ENCODE assay signal across 18 cellular contexts in genomic region chr6:2751871-2752270, GRCh38. TPM values are rescaled to one million over a fixed set of nuclear protein-coding genes. Genes with fewer than 3 reads are reported as not detected.
DNase-seq lines count a peak whose midpoint lies in the region; ATAC-seq, FAIRE-seq and TF ChIP-seq lines count a peak whose summit lies in the region.
"Had no signal": no experiment of that assay in that cellular context is flagged by ENCODE, and none has a peak within 500 bp of the region (broad histone marks: within the 10 kb centered on the region; RNA-seq: fewer than 3 reads in every experiment).

No MANE protein-coding gene starts in this region.

- no peak overlapping the region for H3K4me3 Mint-ChIP-seq in activated CD8-positive, alpha-beta T cell treated with anti-CD3 and anti-CD28 coated beads, Interleukin-2, amount 10 ng/mL, durations not matched to agents 7 days and 5 days
- H3K4me3 Mint-ChIP-seq: CD8-positive, alpha-beta memory T cell; T-cell had no signal

- DNase-seq in CD1c-positive myeloid dendritic cell (ENCODE audit: extremely low spot score), result peak; percentile 44
- peak; percentile 77 for DNase-seq in KBM-7
- peak; percentile 65 to 67 for DNase-seq in SJCRH30
- DNase-seq in activated CD8-positive, alpha-beta T cell treated with anti-CD3 and anti-CD28 coated beads, Interleukin-2, amount 10 ng/mL, durations not matched to agents 7 days and 5 days, result no peak
- no peak for DNase-seq in NCI-H2171 (lab: John Stamatoyannopoulos, UW)
- DNase-seq in frontal cortex (ENCODE audit: low spot score in 2 of 2), result no peak
- DNase-seq in kidney, result no peak
- DNase-seq: CD8-positive, alpha-beta memory T cell; MM.1S; NCI-H1417; NCI-H1930; NCI-H2171 treated with DMSO at 0.1 percent for 48 hours; NCI-H82; SIG-M5; T-cell had no signal

- H3K27ac Mint-ChIP-seq in activated CD8-positive, alpha-beta T cell treated with anti-CD3 and anti-CD28 coated beads, Interleukin-2, amount 10 ng/mL, durations not matched to agents 7 days and 5 days, result no peak overlapping the region
- H3K27ac Mint-ChIP-seq: T-cell had no signal

- peaks cover 48% of the 10 kb centered on the region for H3K27me3 Mint-ChIP-seq in activated CD8-positive, alpha-beta T cell treated with anti-CD3 and anti-CD28 coated beads, Interleukin-2, amount 10 ng/mL, durations not matched to agents 7 days and 5 days (ENCODE audit: low read depth)

- peak overlapping the region; percentile 33; the same call in 1 of the 2 replicates for H3K27ac ChIP-seq in SJCRH30
- H3K27ac ChIP-seq in kidney (ENCODE audit: low read depth in 2 of 2, low read length in 2 of 2), result no peak overlapping the region

- no peaks in the 10 kb centered on the region for H3K9me3 Mint-ChIP-seq in activated CD8-positive, alpha-beta T cell treated with anti-CD3 and anti-CD28 coated beads, Interleukin-2, amount 10 ng/mL, durations not matched to agents 7 days and 5 days (ENCODE audit: insufficient read depth)
- H3K9me3 Mint-ChIP-seq: CD8-positive, alpha-beta memory T cell; T-cell had no signal

- no peak overlapping the region for H3K4me3 ChIP-seq in SJCRH30
- H3K4me3 ChIP-seq in kidney (ENCODE audit: low read length in 2 of 2), result no peak overlapping the region

- POLR2A ChIA-PET in activated CD8-positive, alpha-beta T cell treated with anti-CD3 and anti-CD28 coated beads, Interleukin-2, amount 10 ng/mL, durations not matched to agents 7 days and 5 days (lab: Charles Lee), result no interaction called here

- H3K9me3 ChIP-seq in SJCRH30 (replicated peaks) (no peaks in the 10 kb centered on the region), kidney (ENCODE audit: control insufficient read depth in 1 of 2, low read length in 2 of 2) (no peaks in the 10 kb centered on the region)

- in situ Hi-C loops in KBM-7 (cut with MboI; ENCODE audit: low pct_unique_long_range_greater_than_20kb, low sequenced_read_pairs), result no loop called here

- no peaks in the 10 kb centered on the region for H3K36me3 ChIP-seq in SJCRH30
- H3K36me3 ChIP-seq in kidney (ENCODE audit: control insufficient read depth in 1 of 2, insufficient read depth in 2 of 2, low read length in 2 of 2), result no peaks in the 10 kb centered on the region

- H3K4me1 ChIP-seq in SJCRH30, result peaks cover 32% of the 10 kb centered on the region
- peaks cover 0 to 6% of the 10 kb centered on the region in 2 donors for H3K4me1 ChIP-seq in kidney (ENCODE audit: control insufficient read depth in 1 of 2, insufficient read depth in 1 of 2, low read depth in 1 of 2, low read length in 2 of 2)

- intact Hi-C loops in kidney (cut with DNase I), result no loop called here

- no peak for TF ChIP-seq CTCF in kidney (IDR thresholded peaks at IDR 0.05; ENCODE audit: borderline replicate concordance, extremely low read depth, insufficient read depth)

- ATAC-seq in activated CD8-positive, alpha-beta T cell treated with anti-CD3 and anti-CD28 coated beads, Interleukin-2, amount 10 ng/mL, durations not matched to agents 7 days and 5 days, result peak; percentile 51
- ATAC-seq in HG03108 (IDR thresholded peaks at IDR 0.05; ENCODE audit: unreplicated experiment), result no peak
- ATAC-seq: HCT116, T-cell had no signal

- CTCF ChIA-PET in activated CD8-positive, alpha-beta T cell treated with anti-CD3 and anti-CD28 coated beads, Interleukin-2, amount 10 ng/mL, durations not matched to agents 7 days and 5 days (lab: Charles Lee), result interaction anchor here (0.9 to 6.6 kb wide), 8 partner anchors 9 to 159 kb away, joined by 3 to 154 read pairs (median 6); no protein-coding TSS in a partner anchor

- peaks cover 23% of the 10 kb centered on the region for H3K4me1 Mint-ChIP-seq in activated CD8-positive, alpha-beta T cell treated with anti-CD3 and anti-CD28 coated beads, Interleukin-2, amount 10 ng/mL, durations not matched to agents 7 days and 5 days (ENCODE audit: low read depth)

- no peaks in the 10 kb centered on the region for H3K27me3 ChIP-seq in SJCRH30

- no peaks in the 10 kb centered on the region for H3K36me3 Mint-ChIP-seq in activated CD8-positive, alpha-beta T cell treated with anti-CD3 and anti-CD28 coated beads, Interleukin-2, amount 10 ng/mL, durations not matched to agents 7 days and 5 days (ENCODE audit: low read depth)
- H3K36me3 Mint-ChIP-seq: CD8-positive, alpha-beta memory T cell; T-cell had no signal

- H3K9ac ChIP-seq in kidney (ENCODE audit: low read length in 2 of 2), result no peak overlapping the region

- FAIRE-seq in frontal cortex (lab: Jason Lieb, UNC) (no peak), kidney (lab: Jason Lieb, UNC) (no peak)
- FAIRE-seq: HTR-8/SVneo had no signal

RNA-seq across cellular contexts. Expression of gene MYLK4, which starts 1.1 kb away (rescaled TPM):
- total RNA-seq in SJCRH30 (2014; rRNA removed; shearing (Covaris generic)), result 2.3 and 3.0 TPM in 2 replicates
- total RNA-seq in activated CD8-positive, alpha-beta T cell treated with anti-CD3 and anti-CD28 coated beads, Interleukin-2, amount 10 ng/mL, durations not matched to agents 7 days and 5 days, result under 1 TPM; 0.13 to 0.26 TPM
- 0.41 TPM for total RNA-seq in frontal cortex
- total RNA-seq in kidney, result 1.3 TPM
- 1.1 TPM for polyA plus RNA-seq in kidney (ENCODE audit: insufficient read depth, low read depth, low replicate concordance)

RNA-seq across cellular contexts. Expression of gene WRNIP1, which starts 13.3 kb away (rescaled TPM):
- total RNA-seq in SJCRH30 (2014; rRNA removed; shearing (Covaris generic)), result 68.3 and 74.8 TPM in 2 replicates
- total RNA-seq in activated CD8-positive, alpha-beta T cell treated with anti-CD3 and anti-CD28 coated beads, Interleukin-2, amount 10 ng/mL, durations not matched to agents 7 days and 5 days, result 10 to 100 TPM; 48.2 to 49.6 TPM
- total RNA-seq in frontal cortex (50.1 TPM), kidney (38.0 TPM)
- polyA plus RNA-seq in kidney (ENCODE audit: insufficient read depth, low read depth, low replicate concordance), result 46.3 TPM

Comparison
In these comparisons a context has a peak if more than half of its experiments do, and no peak if none do; other contexts are left out.
1. DNase-seq: peak in CD1c-positive myeloid dendritic cell (single experiment), KBM-7 (single experiment) and SJCRH30 (2 of 2); none in activated CD8-positive, alpha-beta T cell treated with anti-CD3 and anti-CD28 coated beads, Interleukin-2, amount 10 ng/mL, durations not matched to agents 7 days and 5 days (single experiment), NCI-H2171 (single experiment), frontal cortex (0 of 2) and kidney (single experiment).